Comparison of ENCODE assay signal across 24 cellular contexts in genomic region chr17:72519598-72519936, GRCh38.
DNase-seq lines count a peak whose midpoint lies in the region; ATAC-seq, FAIRE-seq and TF ChIP-seq lines count a peak whose summit lies in the region.
"Had no signal": no experiment of that assay in that cellular context is flagged by ENCODE, and none has a peak within 500 bp of the region (broad histone marks: within the 10 kb centered on the region; RNA-seq: fewer than 3 reads in every experiment).

No MANE protein-coding gene starts in this region.

- no peaks in the 10 kb centered on the region for H3K27me3 ChIP-seq in RWPE2 (ENCODE audit: insufficient read depth, poor library complexity, severe bottlenecking)
- no peaks in the 10 kb centered on the region for H3K27me3 ChIP-seq in hepatocyte
- H3K27me3 ChIP-seq in pancreas, result no peaks in the 10 kb centered on the region
- H3K27me3 ChIP-seq: ovary had no signal

- H3K4me1 ChIP-seq in RWPE2 (ENCODE audit: insufficient read depth, poor library complexity, severe bottlenecking), result peaks cover 40% of the 10 kb centered on the region
- peaks cover 39% of the 10 kb centered on the region for H3K4me1 ChIP-seq in hepatocyte (ENCODE audit: insufficient read depth)
- H3K4me1 ChIP-seq in pancreas, result peaks cover 50 to 56% (median 53%) of the 10 kb centered on the region in 3 donors
- H3K4me1 ChIP-seq: tibial artery had no signal

- H2AFZ ChIP-seq in hepatocyte, result no peak overlapping the region

- peak overlapping the region; percentile 57 for H3K4me2 ChIP-seq in hepatocyte

- H3K36me3 ChIP-seq in RWPE2 (ENCODE audit: low read depth), result no peaks in the 10 kb centered on the region; the same call in 1 of the 2 replicates
- no peaks in the 10 kb centered on the region for H3K36me3 ChIP-seq in hepatocyte (replicated peaks; ENCODE audit: insufficient read depth, low read depth)
- no peaks in the 10 kb centered on the region for H3K36me3 ChIP-seq in pancreas
- H3K36me3 ChIP-seq: heart right ventricle, ovary, tibial artery had no signal

- H4K20me1 ChIP-seq in hepatocyte (ENCODE audit: insufficient read depth, poor library complexity, severe bottlenecking), result no peaks in the 10 kb centered on the region

- FAIRE-seq in pancreas (lab: Jason Lieb, UNC) (no peak), urothelium cell line (lab: Jason Lieb, UNC) (no peak)

- H3K9me2 ChIP-seq in hepatocyte (replicated peaks; ENCODE audit: insufficient read depth), result no peaks in the 10 kb centered on the region

- no peak overlapping the region for H3K4me3 ChIP-seq in RWPE2 (ENCODE audit: severe bottlenecking)
- no peak overlapping the region for H3K4me3 ChIP-seq in hepatocyte
- peak overlapping the region in 1 of 4 donors; percentile 17 for H3K4me3 ChIP-seq in pancreas
- H3K4me3 ChIP-seq: heart right ventricle, ovary, tibial artery had no signal

- DNase-seq in RWPE2 (ENCODE audit: low spot score) (no peak), hepatocyte (ENCODE audit: low spot score) (no peak), pancreas (no peak), NCI-H2227 treated with DMSO at 0.1 percent for 48 hours (lab: John Stamatoyannopoulos, UW) (no peak), urothelium cell line (ENCODE audit: low spot score) (no peak), SHP77 (lab: John Stamatoyannopoulos, UW) (no peak)
- DNase-seq: activated CD4-positive, alpha-beta memory T cell treated with anti-CD3 and anti-CD28 coated beads, Interleukin-2, amount 10 ng/mL, durations not matched to agents 7 days and 5 days; activated effector memory CD4-positive, alpha-beta T cell treated with anti-CD3 and anti-CD28 coated beads, Interleukin-2, amount 50 U/mL, for 16 hours; activated naive CD8-positive, alpha-beta T cell treated with anti-CD3 and anti-CD28 coated beads, Interleukin-2, amount 10 ng/mL, durations not matched to agents 7 days and 5 days; AML-193; effector memory CD8-positive, alpha-beta T cell; foreskin fibroblast; H9; heart right ventricle; naive thymus-derived CD4-positive, alpha-beta T cell; NCI-H446; ovary; Right ventricle myocardium superior; stimulated activated naive CD4-positive, alpha-beta T cell treated with Interleukin-2 at 50 U/mL for 16 hours; T-cell; tibial artery had no signal

- intact Hi-C loops in pancreas (cut with DNase I), result loop anchor here in 1 of 3 donors (10.0 kb wide), 1 partner anchor 95 kb away; no protein-coding TSS in a partner anchor

- no peak for TF ChIP-seq CTCF in 22Rv1 (IDR thresholded peaks at IDR 0.05)
- no peak for TF ChIP-seq CTCF in RWPE2 (IDR thresholded peaks at IDR 0.05; ENCODE audit: poor library complexity, severe bottlenecking)
- TF ChIP-seq CTCF in hepatocyte (IDR thresholded peaks at IDR 0.05; ENCODE audit: poor library complexity), result no peak
- no peak for TF ChIP-seq CTCF in pancreas (IDR thresholded peaks at IDR 0.05)

- H3K79me2 ChIP-seq in hepatocyte, result peaks cover 76% of the 10 kb centered on the region

- WGBS in hepatocyte (ENCODE audit: low lambda C conversion rate, missing lambda C conversion rate), result 74% methylated on average over 6 of the region's 6 CpGs
- 51% methylated on average over 6 of the region's 6 CpGs for WGBS in pancreas, 2 donors

- ATAC-seq in RWPE2 (ENCODE audit: low read depth) (no peak), pancreas (no peak), HG03432 (IDR thresholded peaks at IDR 0.05; ENCODE audit: unreplicated experiment) (no peak)
- ATAC-seq: activated CD4-positive, CD25-positive, alpha-beta regulatory T cell treated with anti-CD3 and anti-CD28 coated beads, Interleukin-2, amount 50 U/mL, for 24 hours; effector memory CD8-positive, alpha-beta T cell; heart right ventricle; naive thymus-derived CD4-positive, alpha-beta T cell; T-cell had no signal

- H3K9me3 ChIP-seq in RWPE2 (ENCODE audit: severe bottlenecking), result no peaks in the 10 kb centered on the region
- H3K9me3 ChIP-seq in hepatocyte (ENCODE audit: low read depth), result no peaks in the 10 kb centered on the region
- no peaks in the 10 kb centered on the region for H3K9me3 ChIP-seq in pancreas
- H3K9me3 ChIP-seq: heart right ventricle, ovary, tibial artery had no signal

- H3K27ac ChIP-seq in 22Rv1 (peak overlapping the region; percentile 78), RWPE2 (ENCODE audit: poor library complexity, severe bottlenecking) (peak overlapping the region; percentile 22), hepatocyte (peak overlapping the region; percentile 78), pancreas (peak overlapping the region; percentile 61 to 94 (median 78))
- H3K27ac ChIP-seq: heart right ventricle, ovary, tibial artery had no signal

Comparison
In these comparisons a context has a peak if more than half of its experiments do, and no peak if none do; other contexts are left out.
1. H3K27ac ChIP-seq: peak in every context shown above with its lines; median percentile 78 in pancreas; 78 in 22Rv1; 78 in hepatocyte; 22 in RWPE2.